Comparison of ENCODE assay signal across 1 cellular context in the genomic region with DNA sequence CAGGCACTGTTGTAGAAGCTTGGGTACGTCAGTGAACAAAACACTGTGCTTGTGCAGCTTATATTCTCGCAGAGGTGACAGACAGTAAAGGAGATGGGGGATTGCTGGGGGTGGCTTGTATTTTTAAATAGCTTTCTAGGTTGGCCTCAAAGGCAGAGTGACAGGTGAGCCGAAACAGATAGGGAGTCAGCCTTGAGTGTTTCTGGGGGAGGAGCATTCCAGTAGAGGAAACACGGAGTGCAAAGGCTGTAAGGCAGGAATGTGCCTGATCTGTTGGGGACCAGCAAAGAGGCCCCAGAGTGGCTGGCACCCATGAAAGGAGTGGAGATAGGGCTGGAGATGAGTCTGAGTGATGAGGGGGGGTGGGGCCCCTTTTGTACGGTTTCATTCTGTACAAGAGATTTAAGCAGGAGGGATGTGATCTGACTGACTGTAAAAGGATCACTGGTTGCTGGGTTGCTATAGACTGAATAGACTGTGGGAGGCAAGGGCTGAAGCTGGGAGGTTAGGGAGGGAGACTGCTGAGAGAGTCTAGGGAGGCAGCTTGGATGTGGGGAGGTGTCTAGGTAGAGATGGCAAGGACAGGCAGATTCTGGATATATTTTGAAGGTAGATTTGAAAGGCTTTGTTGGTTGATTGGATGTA.
TF ChIP-seq lines count a peak whose summit lies in the region.

No MANE protein-coding gene starts in this region.

TF ChIP-seq in GM23338, 12 proteins besides CTCF, POLR2A, EP300 and RAD21 (continued from another document):
- TF ChIP-seq, protein P1, sequence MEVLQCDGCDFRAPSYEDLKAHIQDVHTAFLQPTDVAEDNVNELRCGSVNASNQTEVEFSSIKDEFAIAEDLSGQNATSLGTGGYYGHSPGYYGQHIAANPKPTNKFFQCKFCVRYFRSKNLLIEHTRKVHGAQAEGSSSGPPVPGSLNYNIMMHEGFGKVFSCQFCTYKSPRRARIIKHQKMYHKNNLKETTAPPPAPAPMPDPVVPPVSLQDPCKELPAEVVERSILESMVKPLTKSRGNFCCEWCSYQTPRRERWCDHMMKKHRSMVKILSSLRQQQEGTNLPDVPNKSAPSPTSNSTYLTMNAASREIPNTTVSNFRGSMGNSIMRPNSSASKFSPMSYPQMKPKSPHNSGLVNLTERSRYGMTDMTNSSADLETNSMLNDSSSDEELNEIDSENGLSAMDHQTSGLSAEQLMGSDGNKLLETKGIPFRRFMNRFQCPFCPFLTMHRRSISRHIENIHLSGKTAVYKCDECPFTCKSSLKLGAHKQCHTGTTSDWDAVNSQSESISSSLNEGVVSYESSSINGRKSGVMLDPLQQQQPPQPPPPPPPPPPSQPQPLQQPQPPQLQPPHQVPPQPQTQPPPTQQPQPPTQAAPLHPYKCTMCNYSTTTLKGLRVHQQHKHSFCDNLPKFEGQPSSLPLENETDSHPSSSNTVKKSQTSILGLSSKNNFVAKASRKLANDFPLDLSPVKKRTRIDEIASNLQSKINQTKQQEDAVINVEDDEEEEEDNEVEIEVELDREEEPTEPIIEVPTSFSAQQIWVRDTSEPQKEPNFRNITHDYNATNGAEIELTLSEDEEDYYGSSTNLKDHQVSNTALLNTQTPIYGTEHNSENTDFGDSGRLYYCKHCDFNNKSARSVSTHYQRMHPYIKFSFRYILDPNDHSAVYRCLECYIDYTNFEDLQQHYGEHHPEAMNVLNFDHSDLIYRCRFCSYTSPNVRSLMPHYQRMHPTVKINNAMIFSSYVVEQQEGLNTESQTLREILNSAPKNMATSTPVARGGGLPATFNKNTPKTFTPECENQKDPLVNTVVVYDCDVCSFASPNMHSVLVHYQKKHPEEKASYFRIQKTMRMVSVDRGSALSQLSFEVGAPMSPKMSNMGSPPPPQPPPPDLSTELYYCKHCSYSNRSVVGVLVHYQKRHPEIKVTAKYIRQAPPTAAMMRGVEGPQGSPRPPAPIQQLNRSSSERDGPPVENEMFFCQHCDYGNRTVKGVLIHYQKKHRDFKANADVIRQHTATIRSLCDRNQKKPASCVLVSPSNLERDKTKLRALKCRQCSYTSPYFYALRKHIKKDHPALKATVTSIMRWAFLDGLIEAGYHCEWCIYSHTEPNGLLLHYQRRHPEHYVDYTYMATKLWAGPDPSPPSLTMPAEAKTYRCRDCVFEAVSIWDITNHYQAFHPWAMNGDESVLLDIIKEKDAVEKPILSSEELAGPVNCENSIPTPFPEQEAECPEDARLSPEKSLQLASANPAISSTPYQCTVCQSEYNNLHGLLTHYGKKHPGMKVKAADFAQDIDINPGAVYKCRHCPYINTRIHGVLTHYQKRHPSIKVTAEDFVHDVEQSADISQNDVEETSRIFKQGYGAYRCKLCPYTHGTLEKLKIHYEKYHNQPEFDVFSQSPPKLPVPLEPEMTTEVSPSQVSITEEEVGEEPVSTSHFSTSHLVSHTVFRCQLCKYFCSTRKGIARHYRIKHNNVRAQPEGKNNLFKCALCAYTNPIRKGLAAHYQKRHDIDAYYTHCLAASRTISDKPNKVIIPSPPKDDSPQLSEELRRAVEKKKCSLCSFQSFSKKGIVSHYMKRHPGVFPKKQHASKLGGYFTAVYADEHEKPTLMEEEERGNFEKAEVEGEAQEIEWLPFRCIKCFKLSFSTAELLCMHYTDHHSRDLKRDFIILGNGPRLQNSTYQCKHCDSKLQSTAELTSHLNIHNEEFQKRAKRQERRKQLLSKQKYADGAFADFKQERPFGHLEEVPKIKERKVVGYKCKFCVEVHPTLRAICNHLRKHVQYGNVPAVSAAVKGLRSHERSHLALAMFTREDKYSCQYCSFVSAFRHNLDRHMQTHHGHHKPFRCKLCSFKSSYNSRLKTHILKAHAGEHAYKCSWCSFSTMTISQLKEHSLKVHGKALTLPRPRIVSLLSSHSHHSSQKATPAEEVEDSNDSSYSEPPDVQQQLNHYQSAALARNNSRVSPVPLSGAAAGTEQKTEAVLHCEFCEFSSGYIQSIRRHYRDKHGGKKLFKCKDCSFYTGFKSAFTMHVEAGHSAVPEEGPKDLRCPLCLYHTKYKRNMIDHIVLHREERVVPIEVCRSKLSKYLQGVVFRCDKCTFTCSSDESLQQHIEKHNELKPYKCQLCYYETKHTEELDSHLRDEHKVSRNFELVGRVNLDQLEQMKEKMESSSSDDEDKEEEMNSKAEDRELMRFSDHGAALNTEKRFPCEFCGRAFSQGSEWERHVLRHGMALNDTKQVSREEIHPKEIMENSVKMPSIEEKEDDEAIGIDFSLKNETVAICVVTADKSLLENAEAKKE (CRISPR knock-in tag; IDR thresholded peaks at IDR 0.05) = no peak
- TF ChIP-seq, protein P2, sequence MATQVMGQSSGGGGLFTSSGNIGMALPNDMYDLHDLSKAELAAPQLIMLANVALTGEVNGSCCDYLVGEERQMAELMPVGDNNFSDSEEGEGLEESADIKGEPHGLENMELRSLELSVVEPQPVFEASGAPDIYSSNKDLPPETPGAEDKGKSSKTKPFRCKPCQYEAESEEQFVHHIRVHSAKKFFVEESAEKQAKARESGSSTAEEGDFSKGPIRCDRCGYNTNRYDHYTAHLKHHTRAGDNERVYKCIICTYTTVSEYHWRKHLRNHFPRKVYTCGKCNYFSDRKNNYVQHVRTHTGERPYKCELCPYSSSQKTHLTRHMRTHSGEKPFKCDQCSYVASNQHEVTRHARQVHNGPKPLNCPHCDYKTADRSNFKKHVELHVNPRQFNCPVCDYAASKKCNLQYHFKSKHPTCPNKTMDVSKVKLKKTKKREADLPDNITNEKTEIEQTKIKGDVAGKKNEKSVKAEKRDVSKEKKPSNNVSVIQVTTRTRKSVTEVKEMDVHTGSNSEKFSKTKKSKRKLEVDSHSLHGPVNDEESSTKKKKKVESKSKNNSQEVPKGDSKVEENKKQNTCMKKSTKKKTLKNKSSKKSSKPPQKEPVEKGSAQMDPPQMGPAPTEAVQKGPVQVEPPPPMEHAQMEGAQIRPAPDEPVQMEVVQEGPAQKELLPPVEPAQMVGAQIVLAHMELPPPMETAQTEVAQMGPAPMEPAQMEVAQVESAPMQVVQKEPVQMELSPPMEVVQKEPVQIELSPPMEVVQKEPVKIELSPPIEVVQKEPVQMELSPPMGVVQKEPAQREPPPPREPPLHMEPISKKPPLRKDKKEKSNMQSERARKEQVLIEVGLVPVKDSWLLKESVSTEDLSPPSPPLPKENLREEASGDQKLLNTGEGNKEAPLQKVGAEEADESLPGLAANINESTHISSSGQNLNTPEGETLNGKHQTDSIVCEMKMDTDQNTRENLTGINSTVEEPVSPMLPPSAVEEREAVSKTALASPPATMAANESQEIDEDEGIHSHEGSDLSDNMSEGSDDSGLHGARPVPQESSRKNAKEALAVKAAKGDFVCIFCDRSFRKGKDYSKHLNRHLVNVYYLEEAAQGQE (IDR thresholded peaks at IDR 0.05; ENCODE audit: unreplicated experiment) = no peak
- TF ChIP-seq ZNF114 (CRISPR knock-in tag; IDR thresholded peaks at IDR 0.05) (no peak), POLR2AphosphoS5 (IDR thresholded peaks at IDR 0.05; ENCODE audit: low read depth) (no peak), NANOG (IDR thresholded peaks at IDR 0.05; ENCODE audit: borderline replicate concordance) (no peak), ZNF331 (CRISPR knock-in tag; IDR thresholded peaks at IDR 0.05; ENCODE audit: low read depth) (no peak)
- TF ChIP-seq, protein P3, sequence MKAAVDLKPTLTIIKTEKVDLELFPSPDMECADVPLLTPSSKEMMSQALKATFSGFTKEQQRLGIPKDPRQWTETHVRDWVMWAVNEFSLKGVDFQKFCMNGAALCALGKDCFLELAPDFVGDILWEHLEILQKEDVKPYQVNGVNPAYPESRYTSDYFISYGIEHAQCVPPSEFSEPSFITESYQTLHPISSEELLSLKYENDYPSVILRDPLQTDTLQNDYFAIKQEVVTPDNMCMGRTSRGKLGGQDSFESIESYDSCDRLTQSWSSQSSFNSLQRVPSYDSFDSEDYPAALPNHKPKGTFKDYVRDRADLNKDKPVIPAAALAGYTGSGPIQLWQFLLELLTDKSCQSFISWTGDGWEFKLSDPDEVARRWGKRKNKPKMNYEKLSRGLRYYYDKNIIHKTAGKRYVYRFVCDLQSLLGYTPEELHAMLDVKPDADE (IDR thresholded peaks at IDR 0.05) = no peak
